In genomic region chr1:100080331-100080730, GRCh38 we compare ENCODE assay signal across 16 cellular contexts. TPM values are rescaled to one million over a fixed set of nuclear protein-coding genes. Genes with fewer than 3 reads are reported as not detected.
DNase-seq lines count a peak whose midpoint lies in the region; ATAC-seq and TF ChIP-seq lines count a peak whose summit lies in the region.
"Had no signal": no experiment of that assay in that cellular context is flagged by ENCODE, and none has a peak within 500 bp of the region (broad histone marks: within the 10 kb centered on the region; RNA-seq: fewer than 3 reads in every experiment).

No MANE protein-coding gene starts in this region.

- no peak overlapping the region for H3K4me3 Mint-ChIP-seq in activated T-cell treated with anti-CD3 and anti-CD28 coated beads, Interleukin-2, amount 50 U/mL, for 24 hours
- no peak overlapping the region for H3K4me3 Mint-ChIP-seq in memory B cell
- H3K4me3 Mint-ChIP-seq: CD14-positive monocyte; CD4-positive, alpha-beta memory T cell; H9 had no signal

- no peaks in the 10 kb centered on the region for H3K27me3 ChIP-seq in cardiac muscle cell
- H3K27me3 ChIP-seq: BLaER1 had no signal

- intact Hi-C loops in cardiac septum (cut with DNase I) = no loop called here

- no peaks in the 10 kb centered on the region for H3K9me3 Mint-ChIP-seq in activated T-cell treated with anti-CD3 and anti-CD28 coated beads, Interleukin-2, amount 50 U/mL, for 24 hours
- no peaks in the 10 kb centered on the region for H3K9me3 Mint-ChIP-seq in memory B cell
- H3K9me3 Mint-ChIP-seq: CD14-positive monocyte; CD4-positive, alpha-beta memory T cell; H9 had no signal

- DNase-seq in activated T-cell treated with anti-CD3 and anti-CD28 coated beads, Interleukin-2, amount 50 U/mL, for 24 hours = no peak
- DNase-seq in activated T-cell treated with anti-CD3 and anti-CD28 coated beads for 4 hours (no peak), cardiac muscle cell (ENCODE audit: low read depth in 1 of 2, low spot score in 1 of 2) (no peak), cardiac septum (ENCODE audit: low spot score) (no peak), memory B cell (ENCODE audit: low spot score in 2 of 2) (no peak), NCI-H1694 (lab: John Stamatoyannopoulos, UW) (no peak), DMS 273 treated with DMSO at 0.1 percent for 48 hours (lab: John Stamatoyannopoulos, UW) (no peak)
- no peak for DNase-seq in stimulated activated CD4-positive, alpha-beta T cell treated with anti-CD3 and anti-CD28 coated beads, Interleukin-15, amount 100 ng/mL, for 24 hours
- DNase-seq: 8988T; CD4-positive, alpha-beta memory T cell; DMS79 treated with DMSO at 0.1 percent for 48 hours; GF-D8; H9 had no signal

- H3K27ac ChIP-seq in cardiac muscle cell = peak overlapping the region; percentile 26
- H3K27ac ChIP-seq: BLaER1 had no signal

- peaks cover 49% of the 10 kb centered on the region for H3K36me3 ChIP-seq in cardiac muscle cell

- H3K4me3 ChIP-seq in cardiac muscle cell = no peak overlapping the region
- H3K4me3 ChIP-seq: BLaER1 had no signal

- H3K27ac Mint-ChIP-seq in activated T-cell treated with anti-CD3 and anti-CD28 coated beads, Interleukin-2, amount 50 U/mL, for 24 hours = peak overlapping the region; percentile 17
- H3K27ac Mint-ChIP-seq in memory B cell = peak overlapping the region; percentile 17

- no peaks in the 10 kb centered on the region for H3K27me3 Mint-ChIP-seq in activated T-cell treated with anti-CD3 and anti-CD28 coated beads, Interleukin-2, amount 50 U/mL, for 24 hours
- no peaks in the 10 kb centered on the region for H3K27me3 Mint-ChIP-seq in memory B cell
- H3K27me3 Mint-ChIP-seq: CD4-positive, alpha-beta memory T cell had no signal

- no peak for TF ChIP-seq CTCF in cardiac muscle cell (IDR thresholded peaks at IDR 0.05; ENCODE audit: low read depth, low read length)

- H3K36me3 Mint-ChIP-seq in activated T-cell treated with anti-CD3 and anti-CD28 coated beads, Interleukin-2, amount 50 U/mL, for 24 hours (ENCODE audit: low read depth) = peaks cover 90% of the 10 kb centered on the region
- H3K36me3 Mint-ChIP-seq in memory B cell = peaks cover 12% of the 10 kb centered on the region

- H3K4me1 Mint-ChIP-seq in activated T-cell treated with anti-CD3 and anti-CD28 coated beads, Interleukin-2, amount 50 U/mL, for 24 hours (ENCODE audit: low read depth) = peaks cover 8% of the 10 kb centered on the region
- no peaks in the 10 kb centered on the region for H3K4me1 Mint-ChIP-seq in memory B cell
- H3K4me1 Mint-ChIP-seq: CD14-positive monocyte had no signal

- no peak for ATAC-seq in memory B cell (ENCODE audit: low read depth)
- ATAC-seq: HepG2 had no signal

- H3K9me3 ChIP-seq in cardiac muscle cell (ENCODE audit: low read depth) = no peaks in the 10 kb centered on the region
- H3K9me3 ChIP-seq: BLaER1 had no signal

- H3K4me1 ChIP-seq in cardiac muscle cell (ENCODE audit: low read depth) = no peaks in the 10 kb centered on the region
- H3K4me1 ChIP-seq: BLaER1 had no signal

RNA-seq across cellular contexts. Expression of gene SASS6, which starts 52.4 kb away (rescaled TPM):
- total RNA-seq in cardiac muscle cell (1.8 and 4.2 TPM in 2 replicates), cardiac septum (1.2 TPM)
- 2.5 and 3.3 TPM in 2 replicates for polyA plus RNA-seq in cardiac muscle cell

RNA-seq across cellular contexts. Expression of gene TRMT13, which starts 52.6 kb away (rescaled TPM):
- total RNA-seq in cardiac muscle cell (13.9 and 15.0 TPM in 2 replicates), cardiac septum (8.1 TPM)
- 15.8 and 25.2 TPM in 2 replicates for polyA plus RNA-seq in cardiac muscle cell
